In genomic region chr2:95019572-95019971, GRCh38 we compare ENCODE assay signal across 23 cellular contexts. TPM values are rescaled to one million over a fixed set of nuclear protein-coding genes. Genes with fewer than 3 reads are reported as not detected.
DNase-seq lines count a peak whose midpoint lies in the region; ATAC-seq, FAIRE-seq and TF ChIP-seq lines count a peak whose summit lies in the region.
"Had no signal": no experiment of that assay in that cellular context is flagged by ENCODE, and none has a peak within 500 bp of the region (broad histone marks: within the 10 kb centered on the region; RNA-seq: fewer than 3 reads in every experiment).

No MANE protein-coding gene starts in this region.

- no peak for TF ChIP-seq EP300 in Ishikawa (IDR thresholded peaks at IDR 0.05; ENCODE audit: borderline replicate concordance)

- H2BK120ac ChIP-seq in neuronal stem cell (ENCODE audit: low read depth, low read length), result no peak overlapping the region

- no peak overlapping the region for H3K9ac ChIP-seq in neuronal stem cell (ENCODE audit: low read depth, low read length, poor library complexity)
- H3K9ac ChIP-seq: SK-N-SH had no signal

- no peak for FAIRE-seq in H54 (lab: Jason Lieb, UNC)
- FAIRE-seq: G401.6, GM12878 had no signal

- peak; percentile 81 for DNase-seq in RPMI8226
- DNase-seq in esophagus squamous epithelium (lab: John Stamatoyannopoulos, UW), result no peak
- DNase-seq in neuronal stem cell (ENCODE audit: low spot score), result no peak
- no peak for DNase-seq in GOT3 (lab: John Stamatoyannopoulos, UW)
- DNase-seq in H54 (ENCODE audit: insufficient read length, low spot score), result no peak
- DNase-seq in NK-92 (lab: John Stamatoyannopoulos, UW; ENCODE audit: unreplicated experiment), result no peak
- DNase-seq: ACHN; AML-193; CD4-positive, alpha-beta T cell; DND-41; KG1; NCI-H1436; NCI-H2029; NCI-H2171; NCI-H510A; SHP77; SK-N-SH had no signal

- H2AK5ac ChIP-seq in neuronal stem cell (ENCODE audit: low read depth, low read length), result peak overlapping the region; percentile 23

- intact Hi-C loops in esophagus squamous epithelium (cut with DNase I), result no loop called here

- TF ChIP-seq RAD21 in Ishikawa (IDR thresholded peaks at IDR 0.05; ENCODE audit: low read depth), result no peak

- H3K27ac ChIP-seq in esophagus squamous epithelium, result peak overlapping the region; percentile 67 to 91 (median 88)
- H3K27ac ChIP-seq in neuronal stem cell (replicated peaks; ENCODE audit: low read length), result no peak overlapping the region

- H2AFZ ChIP-seq in neuronal stem cell (ENCODE audit: low read length), result no peak overlapping the region

- H3K23ac ChIP-seq in neuronal stem cell (ENCODE audit: low read depth, low read length, poor library complexity), result no peak overlapping the region

- no peak overlapping the region for H3K4me2 ChIP-seq in neuronal stem cell (ENCODE audit: insufficient read depth, low read length, poor library complexity, severe bottlenecking)
- H3K4me2 ChIP-seq: GM23338, SK-N-SH had no signal

- H4K8ac ChIP-seq in neuronal stem cell (ENCODE audit: low read depth, low read length), result no peak overlapping the region

- TF ChIP-seq CTCF in esophagus squamous epithelium (IDR thresholded peaks at IDR 0.05), result no peak

- H3K4ac ChIP-seq in neuronal stem cell (ENCODE audit: low read length), result no peak overlapping the region

- H3K27me3 ChIP-seq in esophagus squamous epithelium, result peaks cover 0 to 33% (median 0%) of the 10 kb centered on the region in 4 donors
- peaks cover 0 to 69% (median 21%) of the 10 kb centered on the region in 3 experiments for H3K27me3 ChIP-seq in neuronal stem cell (ENCODE audit: control insufficient read depth in 3 of 3, insufficient read depth in 3 of 3, low read depth in 1 of 3, low read length in 3 of 3)

- no peak for ATAC-seq in GM21515 (IDR thresholded peaks at IDR 0.05; ENCODE audit: unreplicated experiment)
- ATAC-seq: GM12878, Panc1 had no signal

- no peaks in the 10 kb centered on the region for H3K36me3 ChIP-seq in esophagus squamous epithelium
- no peaks in the 10 kb centered on the region for H3K36me3 ChIP-seq in neuronal stem cell (replicated peaks in 1 of 2; ENCODE audit: control insufficient read depth in 2 of 2, insufficient read depth in 2 of 2, low read length in 2 of 2)

- H2BK5ac ChIP-seq in neuronal stem cell (ENCODE audit: low read length), result no peak overlapping the region

- TF ChIP-seq POLR2A in esophagus squamous epithelium (IDR thresholded peaks at IDR 0.05) (no peak), H54 (IDR thresholded peaks at IDR 0.05; ENCODE audit: low read depth, low read length) (no peak)

- WGBS in esophagus squamous epithelium, 2 donors, result 66 to 68% methylated on average over 3 of the region's 4 CpGs
- no CpG with 5 or more reads among the region's 4 CpGs for WGBS in neuronal stem cell (ENCODE audit: extremely low coverage in 2 of 2, insufficient read length in 2 of 2, insufficient replicate concordance in 1 of 2), 2 donors

- no peak overlapping the region for H2BK15ac ChIP-seq in neuronal stem cell (ENCODE audit: low read length)

- H3K9me3 ChIP-seq in esophagus squamous epithelium (no peaks in the 10 kb centered on the region), neuronal stem cell (replicated peaks in 1 of 2; ENCODE audit: control insufficient read depth in 2 of 2, insufficient read depth in 1 of 2, low read depth in 1 of 2, low read length in 2 of 2) (no peaks in the 10 kb centered on the region)
- H3K9me3 ChIP-seq: SK-N-SH had no signal

- H3K4me1 ChIP-seq in esophagus squamous epithelium, result peaks cover 13 to 100% (median 28%) of the 10 kb centered on the region in 3 donors
- no peaks in the 10 kb centered on the region for H3K4me1 ChIP-seq in neuronal stem cell (ENCODE audit: control insufficient read depth in 2 of 2, insufficient read depth in 1 of 2, low read depth in 1 of 2, low read length in 2 of 2)

- H2BK12ac ChIP-seq in neuronal stem cell (ENCODE audit: low read length), result no peak overlapping the region

- no peak overlapping the region for H3K4me3 ChIP-seq in esophagus squamous epithelium
- H3K4me3 ChIP-seq in neuronal stem cell (ENCODE audit: low read length in 2 of 2), result no peak overlapping the region
- H3K4me3 ChIP-seq: GM12878, GM23338 had no signal

- no peak overlapping the region for H3K14ac ChIP-seq in neuronal stem cell (ENCODE audit: low read length)

- H4K91ac ChIP-seq in neuronal stem cell (ENCODE audit: low read depth, low read length, poor library complexity), result no peak overlapping the region

- H3K18ac ChIP-seq in neuronal stem cell (ENCODE audit: low read length), result no peak overlapping the region

- H3K79me1 ChIP-seq in neuronal stem cell (ENCODE audit: low read depth, low read length), result no peaks in the 10 kb centered on the region

TF ChIP-seq in Ishikawa, 13 proteins besides CTCF, POLR2A, EP300 and RAD21:
- no peak for TF ChIP-seq REST (IDR thresholded peaks at IDR 0.05; ENCODE audit: low read depth)
- TF ChIP-seq NFIC (IDR thresholded peaks at IDR 0.05), result peak; percentile 61

RNA-seq across cellular contexts. Expression of gene MAL, which starts 5.9 kb away (rescaled TPM):
- 1,000 to 10,000 TPM in 1 of 4 donors, 100 to 1,000 TPM in 3; 469 to 1,903 (median 516) TPM for total RNA-seq in esophagus squamous epithelium
- 0.18 TPM for polyA plus RNA-seq in neuronal stem cell (2013, experiment 1 of 2)
- polyA plus RNA-seq in neuronal stem cell (2013, experiment 2 of 2), result 0.19 TPM
- polyA plus RNA-seq: SK-N-SH had no signal
